Comparison of ENCODE assay signal across 8 cellular contexts in genomic region chr11:469684-470667, GRCh38. TPM values are rescaled to one million over a fixed set of nuclear protein-coding genes. Genes with fewer than 3 reads are reported as not detected.
A peak's percentile ranks its signal among the peaks of the same experiment; 100 is the strongest.
DNase-seq lines count a peak whose midpoint lies in the region; ATAC-seq and TF ChIP-seq lines count a peak whose summit lies in the region.

No MANE protein-coding gene starts in this region.

- no peaks in the 10 kb centered on the region for H3K9me3 ChIP-seq in Peyer's patch

- peaks cover 0 to 3% (median 0%) of the 10 kb centered on the region in 3 donors for H3K36me3 ChIP-seq in Peyer's patch

- peak; percentile 55 for DNase-seq in AG09319 (ENCODE audit: extremely low read depth, low read depth)
- DNase-seq in Peyer's patch, result peak in 1 of 3 donors; percentile 68
- DNase-seq in fibroblast of mammary gland (ENCODE audit: low read depth), result peak; percentile 82
- no peak for DNase-seq in neural crest cell (ENCODE audit: low read depth, low spot score)
- no peak for DNase-seq in stimulated activated CD4-positive, alpha-beta T cell treated with anti-CD3 and anti-CD28 coated beads, Interleukin-4, amount 100 ng/mL, for 4 hours
- DNase-seq in stimulated activated naive CD8-positive, alpha-beta T cell treated with anti-CD3 and anti-CD28 coated beads, Interleukin-15, Interleukin-2, amounts not matched to agents 100 U/mL and 50 U/mL, for 24 hours, result no peak
- DNase-seq in stimulated activated CD4-positive, alpha-beta T cell treated with anti-CD3 and anti-CD28 coated beads, Interleukin-2, amount 100 ng/mL, for 24 hours, result no peak
- DNase-seq in CD1c-positive myeloid dendritic cell (ENCODE audit: extremely low spot score), result no peak

- H3K4me1 Mint-ChIP-seq in neural crest cell, result peaks cover 15% of the 10 kb centered on the region

- H3K4me3 Mint-ChIP-seq in neural crest cell, result no peak overlapping the region

- no peak for ATAC-seq in stimulated activated naive CD8-positive, alpha-beta T cell treated with anti-CD3 and anti-CD28 coated beads, Interleukin-15, Interleukin-2, amounts not matched to agents 100 U/mL and 50 U/mL, for 24 hours

- peak overlapping the region; percentile 52 to 77 (median 63) for H3K27ac ChIP-seq in Peyer's patch

- TF ChIP-seq POLR2A in Peyer's patch (IDR thresholded peaks at IDR 0.05), result no peak

- H3K27me3 ChIP-seq in Peyer's patch, result no peaks in the 10 kb centered on the region

- peak overlapping the region; percentile 14 for H3K27ac Mint-ChIP-seq in neural crest cell (ENCODE audit: unreplicated experiment)

- no peaks in the 10 kb centered on the region for H3K27me3 Mint-ChIP-seq in neural crest cell (ENCODE audit: low read depth)

- no peaks in the 10 kb centered on the region for H3K9me3 Mint-ChIP-seq in neural crest cell

- peaks cover 0 to 13% (median 0%) of the 10 kb centered on the region in 4 donors for H3K4me1 ChIP-seq in Peyer's patch

- no peaks in the 10 kb centered on the region for H3K36me3 Mint-ChIP-seq in neural crest cell (ENCODE audit: low read depth)

- TF ChIP-seq CTCF in AG09319 (IDR thresholded peaks at IDR 0.05; ENCODE audit: low read depth, low read length) (peak; percentile 32), Peyer's patch (IDR thresholded peaks at IDR 0.05) (peak in 3 of 6 experiments; percentile 37 to 39 (median 38)), fibroblast of mammary gland (conservative IDR thresholded peaks at IDR 0.05; ENCODE audit: control insufficient read depth, insufficient read depth, low read depth, low read length) (peak; percentile 29), neural crest cell (conservative IDR thresholded peaks at IDR 0.05) (no peak)

- H3K4me3 ChIP-seq in Peyer's patch (peak overlapping the region in 2 of 4 donors; percentile 36 to 37), fibroblast of mammary gland (ENCODE audit: control insufficient read depth, low read depth, low read length) (peak overlapping the region; percentile 35)

RNA-seq across cellular contexts. Expression of gene PTDSS2, which starts 19.9 kb away (rescaled TPM):
- total RNA-seq in Peyer's patch (10 to 100 TPM; 21.0 to 42.7 (median 31.7) TPM), neural crest cell (51.2 and 52.4 TPM in 2 replicates)

RNA-seq across cellular contexts. Expression of gene ANO9, which starts 28.2 kb away (rescaled TPM):
- total RNA-seq in Peyer's patch (100 to 1,000 TPM; 161 to 474 (median 254) TPM), neural crest cell (not detected in 2 replicates)

RNA-seq across cellular contexts. Expression of gene RNH1, which starts 37.1 kb away (rescaled TPM):
- total RNA-seq in Peyer's patch, result 100 to 1,000 TPM; 130 to 157 (median 137) TPM
- 69.2 and 71.1 TPM in 2 replicates for total RNA-seq in neural crest cell

RNA-seq across cellular contexts. Expression of gene SIGIRR, which starts 55.2 kb away (rescaled TPM):
- 100 to 1,000 TPM in 3 of 4 donors, 10 to 100 TPM in 1; 82.3 to 143 (median 111) TPM for total RNA-seq in Peyer's patch
- total RNA-seq in neural crest cell, result 14.5 and 15.9 TPM in 2 replicates

Comparison
In these comparisons a context has a peak if more than half of its experiments do, and no peak if none do; other contexts are left out.
1. DNase-seq: peak in AG09319 (single experiment) and fibroblast of mammary gland (single experiment); none in neural crest cell (single experiment), stimulated activated CD4-positive, alpha-beta T cell treated with anti-CD3 and anti-CD28 coated beads, Interleukin-4, amount 100 ng/mL, for 4 hours (0 of 2), stimulated activated naive CD8-positive, alpha-beta T cell treated with anti-CD3 and anti-CD28 coated beads, Interleukin-15, Interleukin-2, amounts not matched to agents 100 U/mL and 50 U/mL, for 24 hours (single experiment), stimulated activated CD4-positive, alpha-beta T cell treated with anti-CD3 and anti-CD28 coated beads, Interleukin-2, amount 100 ng/mL, for 24 hours (0 of 2) and CD1c-positive myeloid dendritic cell (single experiment).
2. RNA of gene ANO9, which starts 28.2 kb away (total RNA-seq): 161 to 474 TPM in Peyer's patch; not detected in neural crest cell; every median in the first group is over 100 times any median in the second.